ENCODE assay signal across 14 cellular contexts in the genomic region with DNA sequence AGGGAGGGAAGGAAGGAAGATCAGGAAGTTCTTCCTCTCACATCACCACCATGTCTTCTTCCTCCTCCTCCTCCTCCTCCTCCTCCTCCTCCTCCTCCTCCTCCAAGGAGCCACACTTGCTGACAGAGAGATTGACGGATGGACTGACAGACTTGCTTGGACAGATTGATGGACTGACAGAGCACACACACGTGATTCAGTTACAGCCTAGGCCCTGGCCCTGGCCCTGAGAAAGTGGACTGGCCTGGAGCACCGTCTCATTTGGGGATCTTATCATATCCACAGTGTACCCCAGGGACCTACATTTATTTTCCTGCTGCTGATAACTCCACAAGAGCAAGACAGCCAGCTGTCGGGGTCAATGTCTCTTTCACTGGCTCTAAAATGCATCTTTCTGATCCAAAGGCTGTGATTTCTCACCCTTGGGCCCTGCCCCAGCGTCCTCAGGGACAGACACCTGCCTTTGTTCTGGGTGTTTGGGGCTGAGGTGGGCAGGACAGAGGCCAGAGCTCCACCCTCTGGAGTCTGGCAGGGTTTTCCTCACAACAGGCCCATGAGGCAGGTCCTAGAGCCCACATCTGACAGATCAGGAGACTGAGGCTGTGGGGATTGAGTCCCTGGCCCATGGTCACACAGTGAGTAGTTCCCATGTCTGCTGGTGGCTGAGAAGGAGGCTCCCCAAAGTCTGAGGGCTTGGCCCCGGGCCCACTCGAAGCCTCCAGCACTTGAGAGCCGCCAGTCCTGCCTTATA. TPM values are rescaled to one million over a fixed set of nuclear protein-coding genes. Genes with fewer than 3 reads are reported as not detected.
DNase-seq lines count a peak whose midpoint lies in the region; ATAC-seq, FAIRE-seq and TF ChIP-seq lines count a peak whose summit lies in the region.
"Had no signal": no experiment of that assay in that cellular context is flagged by ENCODE, and none has a peak within 500 bp of the region (broad histone marks: within the 10 kb centered on the region; RNA-seq: fewer than 3 reads in every experiment).

No MANE protein-coding gene starts in this region.

- peak; percentile 42 for ATAC-seq in Right ventricle myocardium superior (ENCODE audit: poor library complexity)
- ATAC-seq: activated naive CD4-positive, alpha-beta T cell treated with anti-CD3 and anti-CD28 coated beads, Interleukin-2, amount 50 U/mL, for 72 hours had no signal

- H3K4me3 Mint-ChIP-seq in IgD-negative memory B cell = peak overlapping the region in 1 of 4 donors; percentile 45
- H3K4me3 Mint-ChIP-seq: activated CD4-positive, alpha-beta memory T cell treated with anti-CD3 and anti-CD28 coated beads, Interleukin-2, amount 10 ng/mL, durations not matched to agents 7 days and 5 days had no signal

- H3K9me3 Mint-ChIP-seq in IgD-negative memory B cell = no peaks in the 10 kb centered on the region
- H3K9me3 Mint-ChIP-seq: activated CD4-positive, alpha-beta memory T cell treated with anti-CD3 and anti-CD28 coated beads, Interleukin-2, amount 10 ng/mL, durations not matched to agents 7 days and 5 days; activated naive CD4-positive, alpha-beta T cell treated with anti-CD3 and anti-CD28 coated beads, Interleukin-2, amount 50 U/mL, for 72 hours had no signal

- FAIRE-seq in kidney (lab: Jason Lieb, UNC) = no peak

- H3K36me3 Mint-ChIP-seq in IgD-negative memory B cell = no peaks in the 10 kb centered on the region
- H3K36me3 Mint-ChIP-seq: activated naive CD4-positive, alpha-beta T cell treated with anti-CD3 and anti-CD28 coated beads, Interleukin-2, amount 50 U/mL, for 72 hours had no signal

- H3K4me1 Mint-ChIP-seq in IgD-negative memory B cell = peaks cover 30 to 51% (median 42%) of the 10 kb centered on the region in 3 donors

- no peaks in the 10 kb centered on the region for H3K27me3 Mint-ChIP-seq in IgD-negative memory B cell
- H3K27me3 Mint-ChIP-seq: activated CD4-positive, alpha-beta memory T cell treated with anti-CD3 and anti-CD28 coated beads, Interleukin-2, amount 10 ng/mL, durations not matched to agents 7 days and 5 days had no signal

- intact Hi-C loops in Right ventricle myocardium superior (cut with DNase I) = no loop called here
- intact Hi-C loops in kidney (cut with DNase I) = no loop called here

- DNase-seq in COLO668 (lab: John Stamatoyannopoulos, UW; ENCODE audit: unreplicated experiment) (peak; percentile 5), Right ventricle myocardium superior (no peak), amygdala (lab: John Stamatoyannopoulos, UW) (no peak), T-helper 9 cell (no peak), kidney (no peak)
- DNase-seq: activated CD4-positive, alpha-beta memory T cell treated with anti-CD3 and anti-CD28 coated beads, Interleukin-2, amount 10 ng/mL, durations not matched to agents 7 days and 5 days; dermis blood vessel endothelial cell; foreskin fibroblast; HCEC 1CT; NCI-H2029 treated with DMSO at 0.1 percent for 48 hours; stimulated activated naive CD4-positive, alpha-beta T cell had no signal

- no peaks in the 10 kb centered on the region for H3K27me3 ChIP-seq in rectal smooth muscle tissue (ENCODE audit: control insufficient read depth, insufficient read depth, low read length)

- H3K36me3 ChIP-seq in rectal smooth muscle tissue (ENCODE audit: control insufficient read depth, insufficient read depth, low read length) = no peaks in the 10 kb centered on the region
- no peaks in the 10 kb centered on the region for H3K36me3 ChIP-seq in kidney (ENCODE audit: control insufficient read depth in 1 of 2, insufficient read depth in 2 of 2, low read length in 2 of 2)

- H3K4me3 ChIP-seq in rectal smooth muscle tissue (ENCODE audit: low read length) = no peak overlapping the region
- no peak overlapping the region for H3K4me3 ChIP-seq in kidney (ENCODE audit: low read length in 2 of 2)

- H3K27ac ChIP-seq in rectal smooth muscle tissue (ENCODE audit: low read depth, low read length) (peak overlapping the region; percentile 86), kidney (ENCODE audit: low read depth in 2 of 2, low read length in 2 of 2) (peak overlapping the region in 1 of 2 donors; percentile 32)

- H3K9ac ChIP-seq in rectal smooth muscle tissue (ENCODE audit: low read length) (peak overlapping the region; percentile 21), kidney (ENCODE audit: low read length in 2 of 2) (no peak overlapping the region)

- H3K27ac Mint-ChIP-seq in IgD-negative memory B cell = peak overlapping the region in 2 of 3 donors; percentile 88 to 93
- H3K27ac Mint-ChIP-seq: activated CD4-positive, alpha-beta memory T cell treated with anti-CD3 and anti-CD28 coated beads, Interleukin-2, amount 10 ng/mL, durations not matched to agents 7 days and 5 days; activated naive CD4-positive, alpha-beta T cell treated with anti-CD3 and anti-CD28 coated beads, Interleukin-2, amount 50 U/mL, for 72 hours had no signal

- peaks cover 4% of the 10 kb centered on the region for H3K4me1 ChIP-seq in rectal smooth muscle tissue (ENCODE audit: control insufficient read depth, insufficient read depth, low read length)
- H3K4me1 ChIP-seq in kidney (ENCODE audit: control insufficient read depth in 1 of 2, insufficient read depth in 1 of 2, low read depth in 1 of 2, low read length in 2 of 2) = peaks cover 0 to 7% of the 10 kb centered on the region in 2 donors

- TF ChIP-seq CTCF in kidney (IDR thresholded peaks at IDR 0.05; ENCODE audit: borderline replicate concordance, extremely low read depth, insufficient read depth) = no peak

- no peaks in the 10 kb centered on the region for H3K9me3 ChIP-seq in kidney (ENCODE audit: control insufficient read depth in 1 of 2, low read length in 2 of 2)

RNA-seq across cellular contexts. Expression of gene P2RX1, which starts 2.3 kb away (rescaled TPM):
- polyA plus RNA-seq in IgD-negative memory B cell (2.4 TPM), kidney (ENCODE audit: insufficient read depth, low read depth, low replicate concordance) (3.1 TPM)
- total RNA-seq in Right ventricle myocardium superior (0.08 TPM), kidney (11.2 TPM)
- total RNA-seq: dermis blood vessel endothelial cell had no signal

RNA-seq across cellular contexts. Expression of gene CAMKK1, which starts 25.7 kb away (rescaled TPM):
- 0.53 TPM for polyA plus RNA-seq in IgD-negative memory B cell
- total RNA-seq in Right ventricle myocardium superior = 4.0 TPM
- total RNA-seq in kidney = 6.0 TPM
- 2.6 TPM for polyA plus RNA-seq in kidney (ENCODE audit: insufficient read depth, low read depth, low replicate concordance)

RNA-seq across cellular contexts. Expression of gene ATP2A3, which starts 45.7 kb away (rescaled TPM):
- polyA plus RNA-seq in IgD-negative memory B cell (155 TPM), kidney (ENCODE audit: insufficient read depth, low read depth, low replicate concordance) (9.4 TPM)
- total RNA-seq in Right ventricle myocardium superior (6.0 TPM), kidney (52.1 TPM)
- total RNA-seq: dermis blood vessel endothelial cell had no signal

Comparison
In these comparisons a context has a peak if more than half of its experiments do, and no peak if none do; other contexts are left out.
1. RNA of gene P2RX1, which starts 2.3 kb away (total RNA-seq): 11.2 TPM in kidney (single experiment); 0.08 TPM in Right ventricle myocardium superior (single experiment); every median in the first group is over 10 times any median in the second.